Comparison of ENCODE assay signal across 30 cellular contexts in genomic region chr2:63814114-63814513, GRCh38. TPM values are rescaled to one million over a fixed set of nuclear protein-coding genes. Genes with fewer than 3 reads are reported as not detected.
DNase-seq lines count a peak whose midpoint lies in the region; ATAC-seq and TF ChIP-seq lines count a peak whose summit lies in the region.
"Had no signal": no experiment of that assay in that cellular context is flagged by ENCODE, and none has a peak within 500 bp of the region (broad histone marks: within the 10 kb centered on the region; RNA-seq: fewer than 3 reads in every experiment).

No MANE protein-coding gene starts in this region.

- H3K9me2 ChIP-seq in SK-N-SH: no peaks in the 10 kb centered on the region

- TF ChIP-seq RAD21 in SK-N-SH (IDR thresholded peaks at IDR 0.05; ENCODE audit: low read length): no peak

- no peaks in the 10 kb centered on the region for H3K36me3 ChIP-seq in SK-N-SH (replicated peaks in 1 of 2; ENCODE audit: control insufficient read depth in 1 of 2, insufficient read depth in 2 of 2, low read length in 1 of 2)
- no peaks in the 10 kb centered on the region for H3K36me3 ChIP-seq in smooth muscle cell (ENCODE audit: low read depth)
- H3K36me3 ChIP-seq: BE2C, right atrium auricular region had no signal

- POLR2A ChIA-PET in SK-N-SH (lab: Yijun Ruan, JAX): no interaction called here
- POLR2A ChIA-PET in WTC11 (lab: Charles Lee): no interaction called here

- no peak for ATAC-seq in SK-N-SH treated with all-trans-retinoic acid at 6 μM for 48 hours
- no peak for ATAC-seq in WTC11
- ATAC-seq in natural killer cell: no peak
- no peak for ATAC-seq in activated CD4-positive, CD25-positive, alpha-beta regulatory T cell treated with anti-CD3 and anti-CD28 coated beads, Interleukin-2, amount 50 U/mL, for 24 hours
- ATAC-seq: activated T-cell treated with anti-CD3 and anti-CD28 coated beads, Interleukin-2, amount 50 U/mL, for 4 hours; gastrocnemius medialis had no signal

- no peak for TF ChIP-seq EP300 in SK-N-SH (IDR thresholded peaks at IDR 0.05; ENCODE audit: borderline replicate concordance in 1 of 2, low read depth in 1 of 2, low read length in 1 of 2)

- H2AFZ ChIP-seq in SK-N-SH (ENCODE audit: low read depth) (peak overlapping the region; percentile 69; the same call in 1 of the 2 replicates), smooth muscle cell (ENCODE audit: low read depth) (peak overlapping the region; percentile 15)

- H3K9me3 Mint-ChIP-seq in WTC11: 0 out of 2 replicates have a peak, but pooled peaks cover 3% of the 10 kb centered on the region
- H3K9me3 Mint-ChIP-seq in natural killer cell: no peaks in the 10 kb centered on the region
- H3K9me3 Mint-ChIP-seq: activated T-cell treated with anti-CD3 and anti-CD28 coated beads, Interleukin-2, amount 50 U/mL, for 4 hours; memory B cell; stimulated activated naive CD8-positive, alpha-beta T cell treated with anti-CD3 and anti-CD28 coated beads, Interleukin-15, Interleukin-2, amounts not matched to agents 100 ng/mL and 50 ng/mL, for 24 hours; type B pancreatic cell had no signal

- H4K20me1 ChIP-seq in SK-N-SH (ENCODE audit: insufficient read depth) (no peaks in the 10 kb centered on the region), smooth muscle cell (ENCODE audit: low read depth) (no peaks in the 10 kb centered on the region)

- H3F3A ChIP-seq in SK-N-SH (replicated peaks; ENCODE audit: insufficient read depth) (no peaks in the 10 kb centered on the region), smooth muscle cell (ENCODE audit: low read depth) (peaks cover 16% of the 10 kb centered on the region)

- H3K4me3 Mint-ChIP-seq in WTC11 (no peak overlapping the region), natural killer cell (no peak overlapping the region)
- H3K4me3 Mint-ChIP-seq: activated T-cell treated with anti-CD3 and anti-CD28 coated beads, Interleukin-2, amount 50 U/mL, for 4 hours; memory B cell; naive B cell; stimulated activated naive CD8-positive, alpha-beta T cell treated with anti-CD3 and anti-CD28 coated beads, Interleukin-15, Interleukin-2, amounts not matched to agents 100 ng/mL and 50 ng/mL, for 24 hours; type B pancreatic cell had no signal

- no peak for DNase-seq in SK-N-SH
- no peak for DNase-seq in WTC11 (ENCODE audit: low spot score)
- DNase-seq in fibroblast of the aortic adventitia (ENCODE audit: low read depth): peak; percentile 14
- DNase-seq in smooth muscle cell (lab: John Stamatoyannopoulos, UW; ENCODE audit: unreplicated experiment): no peak
- DNase-seq in anterior cingulate cortex (lab: John Stamatoyannopoulos, UW): no peak
- DNase-seq in natural killer cell: no peak
- DNase-seq: activated CD4-positive, alpha-beta T cell treated with anti-CD3 and anti-CD28 coated beads for 1 hour; activated CD8-positive, alpha-beta memory T cell treated with anti-CD3 and anti-CD28 coated beads for 24 hours; activated naive CD4-positive, alpha-beta T cell treated with Interleukin-2 at 50 U/mL for 16 hours; activated T-cell treated with anti-CD3 and anti-CD28 coated beads, Interleukin-2, amount 50 U/mL, for 4 hours; amygdala; BE2C; central memory CD4-positive, alpha-beta T cell; COR-L47; DMS79; gastrocnemius medialis; KG1; kidney; MV-4-11; naive B cell; NCI-H2171 treated with DMSO at 0.1 percent for 48 hours; NCI-H526 treated with DMSO at 0.1 percent for 48 hours; T1000 had no signal

- H3K9me3 ChIP-seq in SK-N-SH (no peaks in the 10 kb centered on the region), smooth muscle cell (replicated peaks; ENCODE audit: low read depth) (no peaks in the 10 kb centered on the region)
- H3K9me3 ChIP-seq: BE2C, gastrocnemius medialis, right atrium auricular region had no signal

- H3K4me1 ChIP-seq in SK-N-SH (ENCODE audit: control insufficient read depth in 1 of 2, insufficient read depth in 2 of 2, low read depth in 1 of 2, low read length in 1 of 2) (no peaks in the 10 kb centered on the region; a peak in 1 of 4 replicates), smooth muscle cell (ENCODE audit: low read depth) (peaks cover 12% of the 10 kb centered on the region)
- H3K4me1 ChIP-seq: BE2C had no signal

- H3K27me3 Mint-ChIP-seq in WTC11 (ENCODE audit: low read depth) (no peaks in the 10 kb centered on the region), natural killer cell (ENCODE audit: low read depth in 2 of 2) (no peaks in the 10 kb centered on the region)
- H3K27me3 Mint-ChIP-seq: naive B cell; stimulated activated naive CD8-positive, alpha-beta T cell treated with anti-CD3 and anti-CD28 coated beads, Interleukin-15, Interleukin-2, amounts not matched to agents 100 ng/mL and 50 ng/mL, for 24 hours; type B pancreatic cell had no signal

- intact Hi-C loops in natural killer cell (cut with micrococcal nuclease): no loop called here

- H3K4me1 Mint-ChIP-seq in WTC11 (peaks cover 4% of the 10 kb centered on the region), natural killer cell (no peaks in the 10 kb centered on the region)
- H3K4me1 Mint-ChIP-seq: memory B cell, naive B cell had no signal

- H3K27me3 ChIP-seq in SK-N-SH (ENCODE audit: insufficient read depth): no peaks in the 10 kb centered on the region
- no peaks in the 10 kb centered on the region for H3K27me3 ChIP-seq in smooth muscle cell (ENCODE audit: low read depth)
- H3K27me3 ChIP-seq: BE2C, gastrocnemius medialis, right atrium auricular region had no signal

- no peak overlapping the region for H3K27ac Mint-ChIP-seq in WTC11
- no peak overlapping the region for H3K27ac Mint-ChIP-seq in natural killer cell
- H3K27ac Mint-ChIP-seq: memory B cell; naive B cell; stimulated activated naive CD8-positive, alpha-beta T cell treated with anti-CD3 and anti-CD28 coated beads, Interleukin-15, Interleukin-2, amounts not matched to agents 100 ng/mL and 50 ng/mL, for 24 hours; type B pancreatic cell had no signal

- 69% methylated on average over 1 of the region's 1 CpG for WGBS in SK-N-SH (ENCODE audit: low lambda C conversion rate)
- WGBS in smooth muscle cell (ENCODE audit: low lambda C conversion rate): 83% methylated on average over 1 of the region's 1 CpG

- H3K36me3 Mint-ChIP-seq in WTC11 (peaks cover 2% of the 10 kb centered on the region; the same call in 1 of the 2 replicates), natural killer cell (no peaks in the 10 kb centered on the region)
- H3K36me3 Mint-ChIP-seq: memory B cell, naive B cell, type B pancreatic cell had no signal

- CTCF ChIA-PET in SK-N-SH (lab: Yijun Ruan, JAX) (no interaction called here), WTC11 (lab: Charles Lee) (no interaction called here)

- H3K79me2 ChIP-seq in SK-N-SH (ENCODE audit: insufficient read depth) (no peaks in the 10 kb centered on the region), smooth muscle cell (ENCODE audit: low read depth) (no peaks in the 10 kb centered on the region)

- peak overlapping the region in 1 of 2 experiments; percentile 25; a peak in 1 of 4 replicates for H3K27ac ChIP-seq in SK-N-SH (ENCODE audit: low read depth in 2 of 2, low read length in 1 of 2)
- H3K27ac ChIP-seq in smooth muscle cell (ENCODE audit: low read depth): no peak overlapping the region
- H3K27ac ChIP-seq: 22Rv1, gastrocnemius medialis had no signal

- H3K4me3 ChIP-seq in SK-N-SH (ENCODE audit: low read depth in 2 of 2, low read length in 1 of 2) (no peak overlapping the region), fibroblast of the aortic adventitia (ENCODE audit: low read depth, low read length) (no peak overlapping the region), smooth muscle cell (no peak overlapping the region)
- H3K4me3 ChIP-seq: gastrocnemius medialis, right atrium auricular region had no signal

- TF ChIP-seq CTCF in SK-N-SH (IDR thresholded peaks at IDR 0.05) (no peak), WTC11 (IDR thresholded peaks at IDR 0.05) (no peak), fibroblast of the aortic adventitia (IDR thresholded peaks at IDR 0.05; ENCODE audit: insufficient read depth, low read length) (no peak), smooth muscle cell (IDR thresholded peaks at IDR 0.05; ENCODE audit: borderline replicate concordance, insufficient read depth, poor library complexity, severe bottlenecking) (no peak), natural killer cell (IDR thresholded peaks at IDR 0.05) (no peak)

- H3K4me2 ChIP-seq in SK-N-SH (no peak overlapping the region), smooth muscle cell (no peak overlapping the region)

- H3K9ac ChIP-seq in SK-N-SH (no peak overlapping the region), smooth muscle cell (ENCODE audit: low read depth) (no peak overlapping the region)

TF ChIP-seq in SK-N-SH, 30 proteins besides CTCF, POLR2A, EP300 and RAD21 (continues in another document):
- no peak for TF ChIP-seq GATA2 (CRISPR knock-in tag; IDR thresholded peaks at IDR 0.05)
- TF ChIP-seq FOSL2 (IDR thresholded peaks at IDR 0.05; ENCODE audit: borderline replicate concordance, low read depth): 0 out of 2 replicates have a peak, but pooled peaks have one; percentile 14

TF ChIP-seq in WTC11, 78 proteins besides CTCF, POLR2A, EP300 and RAD21:
- 0 out of 2 replicates have a peak, but pooled peaks have one; percentile 7 for TF ChIP-seq USF2 (CRISPR knock-in tag; IDR thresholded peaks at IDR 0.05)
- TF ChIP-seq CREB1 (CRISPR knock-in tag; IDR thresholded peaks at IDR 0.05): no peak

RNA-seq across cellular contexts. Expression of gene UGP2, which starts 27.6 kb away (rescaled TPM):
- 30.1 and 39.1 TPM in 2 replicates for polyA plus RNA-seq in SK-N-SH (2012; rRNA removed)
- 55.9 and 74.5 TPM in 2 replicates for polyA plus RNA-seq in SK-N-SH (2012; cell fraction: cytosol; rRNA removed)
- 10.6 and 24.6 TPM in 2 replicates for polyA plus RNA-seq in SK-N-SH (2012; cell fraction: nucleus; rRNA removed)
- 543 to 626 TPM (median 606 TPM) in 3 replicates for total RNA-seq in WTC11 (2021)
- 119 and 129 TPM in 2 replicates for total RNA-seq in fibroblast of the aortic adventitia (ENCODE audit: low replicate concordance)
- 211 and 238 TPM in 2 replicates for total RNA-seq in smooth muscle cell
- polyA plus RNA-seq in smooth muscle cell: 156 and 171 TPM in 2 replicates
- total RNA-seq in natural killer cell: 100 to 1,000 TPM; 100 to 117 (median 101) TPM

Comparison
In these comparisons a context has a peak if more than half of its experiments do, and no peak if none do; other contexts are left out.
1. Of the 6 proteins assayed by ChIP-seq in both WTC11 and SK-N-SH: peak only in WTC11: USF2; only in SK-N-SH: USF1; in both: none; in neither: 4.